8 cellular contexts compared by ENCODE assay signal in genomic region chr14:68593806-68594536, GRCh38.
DNase-seq lines count a peak whose midpoint lies in the region; FAIRE-seq and TF ChIP-seq lines count a peak whose summit lies in the region.

No MANE protein-coding gene starts in this region.

- peaks cover 11% of the 10 kb centered on the region for H3K4me1 ChIP-seq in NT2/D1 (ENCODE audit: insufficient read depth, insufficient read length)
- peaks cover 73% of the 10 kb centered on the region for H3K4me1 ChIP-seq in skeletal muscle satellite cell (ENCODE audit: control insufficient read depth, insufficient read depth, low read length)

- CTCF ChIA-PET in activated naive CD4-positive, alpha-beta T cell treated with anti-CD3 and anti-CD28 coated beads, Interleukin-2, amount 10 ng/mL, durations not matched to agents 7 days and 5 days (lab: Charles Lee) = interaction anchor here (1.1 kb wide), 1 partner anchor 250 kb away, joined by 3 read pairs; no protein-coding TSS in a partner anchor

- H3K4me2 ChIP-seq in skeletal muscle satellite cell (ENCODE audit: low read length) = peak overlapping the region; percentile 8

- H3K27ac Mint-ChIP-seq in dendritic cell treated with granulocyte-macrophage colony-stimulating factor and Interleukin-4, amounts not matched to agents 40 ng/mL and 50 ng/mL, for 4 days = peak overlapping the region; percentile 83
- no peak overlapping the region for H3K27ac Mint-ChIP-seq in activated naive CD4-positive, alpha-beta T cell treated with anti-CD3 and anti-CD28 coated beads, Interleukin-2, amount 10 ng/mL, durations not matched to agents 7 days and 5 days

- no peaks in the 10 kb centered on the region for H3K27me3 Mint-ChIP-seq in dendritic cell treated with granulocyte-macrophage colony-stimulating factor and Interleukin-4, amounts not matched to agents 40 ng/mL and 50 ng/mL, for 4 days
- H3K27me3 Mint-ChIP-seq in activated naive CD4-positive, alpha-beta T cell treated with anti-CD3 and anti-CD28 coated beads, Interleukin-2, amount 10 ng/mL, durations not matched to agents 7 days and 5 days = peaks cover 4% of the 10 kb centered on the region

- H3K4me3 ChIP-seq in NT2/D1 (ENCODE audit: insufficient read length, low read depth) (no peak overlapping the region), skeletal muscle satellite cell (ENCODE audit: low read length) (no peak overlapping the region)

- H3K36me3 Mint-ChIP-seq in dendritic cell treated with granulocyte-macrophage colony-stimulating factor and Interleukin-4, amounts not matched to agents 40 ng/mL and 50 ng/mL, for 4 days (ENCODE audit: low read depth) = no peaks in the 10 kb centered on the region
- no peaks in the 10 kb centered on the region for H3K36me3 Mint-ChIP-seq in activated naive CD4-positive, alpha-beta T cell treated with anti-CD3 and anti-CD28 coated beads, Interleukin-2, amount 10 ng/mL, durations not matched to agents 7 days and 5 days

- H3K9me3 ChIP-seq in NT2/D1 (ENCODE audit: insufficient read depth, low read length) (no peaks in the 10 kb centered on the region), skeletal muscle satellite cell (replicated peaks; ENCODE audit: low read length) (no peaks in the 10 kb centered on the region)

- H3K4me1 Mint-ChIP-seq in dendritic cell treated with granulocyte-macrophage colony-stimulating factor and Interleukin-4, amounts not matched to agents 40 ng/mL and 50 ng/mL, for 4 days (ENCODE audit: low read depth) = peaks cover 66% of the 10 kb centered on the region
- H3K4me1 Mint-ChIP-seq in activated naive CD4-positive, alpha-beta T cell treated with anti-CD3 and anti-CD28 coated beads, Interleukin-2, amount 10 ng/mL, durations not matched to agents 7 days and 5 days = peaks cover 14% of the 10 kb centered on the region

- DNase-seq in GM12891 (ENCODE audit: insufficient read length, low spot score) (no peak), NT2/D1 (ENCODE audit: low read depth, low spot score) (peak; percentile 75), cardiac septum (ENCODE audit: low spot score) (no peak), NCI-H510A (lab: John Stamatoyannopoulos, UW) (no peak)
- no peak for DNase-seq in activated naive CD4-positive, alpha-beta T cell treated with anti-CD3 and anti-CD28 coated beads, Interleukin-2, amount 10 ng/mL, durations not matched to agents 7 days and 5 days
- no peak for DNase-seq in effector CD4-positive, alpha-beta T cell

- intact Hi-C loops in dendritic cell treated with granulocyte-macrophage colony-stimulating factor and Interleukin-4, amounts not matched to agents 40 ng/mL and 50 ng/mL, for 4 days (cut with micrococcal nuclease) = no loop called here
- intact Hi-C loops in cardiac septum (cut with DNase I) = no loop called here

- no peak for TF ChIP-seq POLR2A in GM12891 (IDR thresholded peaks at IDR 0.05; ENCODE audit: low read depth, low read length)

- H3K9me3 Mint-ChIP-seq in dendritic cell treated with granulocyte-macrophage colony-stimulating factor and Interleukin-4, amounts not matched to agents 40 ng/mL and 50 ng/mL, for 4 days = no peaks in the 10 kb centered on the region
- no peaks in the 10 kb centered on the region for H3K9me3 Mint-ChIP-seq in activated naive CD4-positive, alpha-beta T cell treated with anti-CD3 and anti-CD28 coated beads, Interleukin-2, amount 10 ng/mL, durations not matched to agents 7 days and 5 days

- no peaks in the 10 kb centered on the region for H3K36me3 ChIP-seq in NT2/D1 (ENCODE audit: insufficient read depth, insufficient read length, low read length)
- no peaks in the 10 kb centered on the region for H3K36me3 ChIP-seq in skeletal muscle satellite cell (ENCODE audit: insufficient read depth, low read length)

- no peaks in the 10 kb centered on the region for H3K27me3 ChIP-seq in NT2/D1 (ENCODE audit: insufficient read depth, insufficient read length)
- no peaks in the 10 kb centered on the region for H3K27me3 ChIP-seq in skeletal muscle satellite cell (ENCODE audit: control insufficient read depth, insufficient read depth, low read length)

- no peak overlapping the region for H3K4me3 Mint-ChIP-seq in dendritic cell treated with granulocyte-macrophage colony-stimulating factor and Interleukin-4, amounts not matched to agents 40 ng/mL and 50 ng/mL, for 4 days
- H3K4me3 Mint-ChIP-seq in activated naive CD4-positive, alpha-beta T cell treated with anti-CD3 and anti-CD28 coated beads, Interleukin-2, amount 10 ng/mL, durations not matched to agents 7 days and 5 days = no peak overlapping the region

- H3K9ac ChIP-seq in NT2/D1 (ENCODE audit: insufficient read length, low read depth) = peak overlapping the region; percentile 45
- H3K9ac ChIP-seq in skeletal muscle satellite cell (ENCODE audit: low read depth, low read length) = peak overlapping the region; percentile 79

- FAIRE-seq in GM12891 (lab: Jason Lieb, UNC) = no peak

TF ChIP-seq in GM12891, 5 proteins besides CTCF, POLR2A, EP300 and RAD21:
- peak; percentile 64 for TF ChIP-seq SPI1 (IDR thresholded peaks at IDR 0.05; ENCODE audit: low read depth, low read length)
- no peak for TF ChIP-seq TAF1 (IDR thresholded peaks at IDR 0.05; ENCODE audit: low read depth, low read length)
